Comparison of ENCODE assay signal across 8 cellular contexts in genomic region chr5:115545065-115545882, GRCh38. TPM values are rescaled to one million over a fixed set of nuclear protein-coding genes. Genes with fewer than 3 reads are reported as not detected.
A peak's percentile ranks its signal among the peaks of the same experiment; 100 is the strongest.
DNase-seq lines count a peak whose midpoint lies in the region; FAIRE-seq and TF ChIP-seq lines count a peak whose summit lies in the region.

No MANE protein-coding gene starts in this region.

- 54 to 57% (median 55%) methylated on average over 18 of the region's 18 CpGs for WGBS in spleen, 5 donors

- H3K36me3 ChIP-seq in SJSA1 (peaks cover 33% of the 10 kb centered on the region), spleen (peaks cover 0 to 8% (median 0%) of the 10 kb centered on the region in 6 donors)

- peaks cover 43% of the 10 kb centered on the region for H3K36me3 Mint-ChIP-seq in activated CD4-positive, alpha-beta T cell treated with anti-CD3 and anti-CD28 coated beads, Interleukin-2, amount 10 ng/mL, durations not matched to agents 24 days and 14 days (ENCODE audit: low read depth)

- no peak for TF ChIP-seq POLR2A in spleen (IDR thresholded peaks at IDR 0.05)

- H3K4me3 Mint-ChIP-seq in activated CD4-positive, alpha-beta T cell treated with anti-CD3 and anti-CD28 coated beads, Interleukin-2, amount 10 ng/mL, durations not matched to agents 24 days and 14 days: peak overlapping the region; percentile 99

- no peaks in the 10 kb centered on the region for H3K27me3 ChIP-seq in SJSA1 (replicated peaks)
- no peaks in the 10 kb centered on the region for H3K27me3 ChIP-seq in spleen (replicated peaks in 1 of 7)

- H3K4me1 ChIP-seq in SJSA1 (replicated peaks) (peaks cover 13% of the 10 kb centered on the region), spleen (peaks cover 19 to 42% (median 37%) of the 10 kb centered on the region in 6 donors)

- TF ChIP-seq CTCF in fibroblast of pulmonary artery (IDR thresholded peaks at IDR 0.05; ENCODE audit: low read length, missing control alignments): no peak
- no peak for TF ChIP-seq CTCF in spleen (IDR thresholded peaks at IDR 0.05 in 8 of 11, conservative IDR thresholded peaks at IDR 0.05 in 3 of 11)

- H3K27me3 Mint-ChIP-seq in activated CD4-positive, alpha-beta T cell treated with anti-CD3 and anti-CD28 coated beads, Interleukin-2, amount 10 ng/mL, durations not matched to agents 24 days and 14 days: no peaks in the 10 kb centered on the region

- peak overlapping the region; percentile 100 for H3K27ac Mint-ChIP-seq in activated CD4-positive, alpha-beta T cell treated with anti-CD3 and anti-CD28 coated beads, Interleukin-2, amount 10 ng/mL, durations not matched to agents 24 days and 14 days

- H3K9me3 ChIP-seq in SJSA1 (replicated peaks): peaks cover 6% of the 10 kb centered on the region; the same call in 1 of the 2 replicates
- H3K9me3 ChIP-seq in spleen: peaks cover 0 to 18% (median 13%) of the 10 kb centered on the region in 8 donors

- peak overlapping the region; percentile 27; the same call in 1 of the 2 replicates for H3K27ac ChIP-seq in SJSA1
- H3K27ac ChIP-seq in spleen: peak overlapping the region in 7 of 8 donors; percentile 96 to 100 (median 100)

- no peak for DNase-seq in activated CD4-positive, alpha-beta T cell treated with anti-CD3 and anti-CD28 coated beads, Interleukin-2, amount 10 ng/mL, durations not matched to agents 24 days and 14 days
- no peak for DNase-seq in activated CD4-positive, alpha-beta T cell treated with anti-CD3 and anti-CD28 coated beads, Interleukin-2, amount 50 U/mL, for 1 hour
- DNase-seq in SJSA1 (ENCODE audit: low read depth in 1 of 2, low spot score in 2 of 2): no peak
- DNase-seq in fibroblast of pulmonary artery (ENCODE audit: low read depth): no peak
- DNase-seq in spleen: no peak
- no peak for DNase-seq in G401 (ENCODE audit: low spot score)
- DNase-seq in NCI-H510A (lab: John Stamatoyannopoulos, UW): no peak
- DNase-seq in RCC 7860 (ENCODE audit: low spot score): no peak

- FAIRE-seq in RCC 7860 (lab: Jason Lieb, UNC): no peak

- H3K9me3 Mint-ChIP-seq in activated CD4-positive, alpha-beta T cell treated with anti-CD3 and anti-CD28 coated beads, Interleukin-2, amount 10 ng/mL, durations not matched to agents 24 days and 14 days: peaks cover 6% of the 10 kb centered on the region

- intact Hi-C loops in activated CD4-positive, alpha-beta T cell treated with anti-CD3 and anti-CD28 coated beads, Interleukin-2, amount 10 ng/mL, durations not matched to agents 24 days and 14 days (cut with micrococcal nuclease): loop anchor here (1.0 to 10.0 kb wide), 2 partner anchors 283 to 370 kb away; partner anchors contain the start of gene PGGT1B
- intact Hi-C loops in spleen (cut with DNase I; ENCODE audit: low total_unique reads): no loop called here

- peaks cover 32% of the 10 kb centered on the region for H3K4me1 Mint-ChIP-seq in activated CD4-positive, alpha-beta T cell treated with anti-CD3 and anti-CD28 coated beads, Interleukin-2, amount 10 ng/mL, durations not matched to agents 24 days and 14 days

- H3K4me3 ChIP-seq in SJSA1: peak overlapping the region; percentile 89
- H3K4me3 ChIP-seq in fibroblast of pulmonary artery (replicated peaks; ENCODE audit: low read depth, low read length): peak overlapping the region; percentile 30
- peak overlapping the region in 5 of 8 donors; percentile 60 to 87 (median 75) for H3K4me3 ChIP-seq in spleen

- in situ Hi-C loops in G401 (cut with HindIII; ENCODE audit: low sequenced_read_pairs): no loop called here

RNA-seq across cellular contexts. Expression of gene FEM1C, which starts 0.7 kb away (rescaled TPM):
- total RNA-seq in activated CD4-positive, alpha-beta T cell treated with anti-CD3 and anti-CD28 coated beads, Interleukin-2, amount 10 ng/mL, durations not matched to agents 24 days and 14 days: 13.9 and 14.6 TPM in 2 replicates
- 16.0 and 20.5 TPM in 2 replicates for total RNA-seq in SJSA1 (2014; rRNA removed; shearing (Covaris generic))
- total RNA-seq in spleen: 10 to 100 TPM; 15.1 to 22.7 (median 18.3) TPM
- 1 to 10 TPM; 3.1 to 5.0 (median 3.8) TPM for polyA plus RNA-seq in spleen
- 4.8 and 7.8 TPM in 2 replicates for total RNA-seq in G401 (2014; rRNA removed; shearing (Covaris generic))

RNA-seq across cellular contexts. Expression of gene TICAM2, which starts 57.0 kb away (rescaled TPM):
- total RNA-seq in activated CD4-positive, alpha-beta T cell treated with anti-CD3 and anti-CD28 coated beads, Interleukin-2, amount 10 ng/mL, durations not matched to agents 24 days and 14 days: 0.86 and 1.0 TPM in 2 replicates
- 13.6 and 22.1 TPM in 2 replicates for total RNA-seq in SJSA1 (2014; rRNA removed; shearing (Covaris generic))
- total RNA-seq in spleen: 1 to 10 TPM; 5.1 to 9.2 (median 7.9) TPM
- 1 to 10 TPM; 2.9 to 4.2 (median 2.9) TPM for polyA plus RNA-seq in spleen
- not detected in 2 replicates for total RNA-seq in G401 (2014; rRNA removed; shearing (Covaris generic))

Comparison
In these comparisons a context has a peak if more than half of its experiments do, and no peak if none do; other contexts are left out.
1. H3K4me3 ChIP-seq: peak in every context shown above with its lines; median percentile 89 in SJSA1; 75 in spleen; 30 in fibroblast of pulmonary artery.